ENCODE assay signal across 22 cellular contexts in genomic region chr4:141971854-141972253, GRCh38.
"Had no signal": no experiment of that assay in that cellular context is flagged by ENCODE, and none has a peak within 500 bp of the region (broad histone marks: within the 10 kb centered on the region; RNA-seq: fewer than 3 reads in every experiment).

No MANE protein-coding gene starts in this region.

- H3K36me3 Mint-ChIP-seq: activated naive CD4-positive, alpha-beta T cell treated with anti-CD3 and anti-CD28 coated beads, Interleukin-2, amount 50 U/mL, for 72 hours; stimulated activated effector memory CD8-positive, alpha-beta T cell treated with anti-CD3 and anti-CD28 coated beads, Interleukin-12 subunit alpha, Interleukin-12 subunit beta, amount 100 ng/mL, for 72 hours had no signal

- H3K27ac Mint-ChIP-seq: activated CD8-positive, alpha-beta T cell treated with anti-CD3 and anti-CD28 coated beads for 36 hours; activated naive CD4-positive, alpha-beta T cell treated with anti-CD3 and anti-CD28 coated beads, Interleukin-2, amount 50 U/mL, for 72 hours; activated T-helper 17 cell treated with anti-CD3 and anti-CD28 coated beads, Interleukin-2, amount 50 U/mL, for 72 hours; effector memory CD8-positive, alpha-beta T cell; stimulated activated effector memory CD8-positive, alpha-beta T cell treated with anti-CD3 and anti-CD28 coated beads, Interleukin-12 subunit alpha, Interleukin-12 subunit beta, amount 100 ng/mL, for 72 hours; stimulated activated naive CD8-positive, alpha-beta T cell treated with anti-CD3 and anti-CD28 coated beads, Interleukin-15, amount 100 ng/mL, for 72 hours; T-helper 17 cell had no signal

- ATAC-seq: activated CD8-positive, alpha-beta T cell treated with anti-CD3 and anti-CD28 coated beads for 36 hours; activated naive CD4-positive, alpha-beta T cell treated with anti-CD3 and anti-CD28 coated beads, Interleukin-2, amount 50 U/mL, for 72 hours; activated T-helper 17 cell treated with anti-CD3 and anti-CD28 coated beads, Interleukin-2, amount 50 U/mL, for 72 hours; effector memory CD8-positive, alpha-beta T cell; heart right ventricle; left colon; mucosa of descending colon; right lobe of liver; stimulated activated effector memory CD8-positive, alpha-beta T cell treated with anti-CD3 and anti-CD28 coated beads, Interleukin-12 subunit alpha, Interleukin-12 subunit beta, amount 100 ng/mL, for 72 hours; stimulated activated naive CD8-positive, alpha-beta T cell treated with anti-CD3 and anti-CD28 coated beads, Interleukin-15, amount 100 ng/mL, for 72 hours; T-helper 17 cell had no signal

- H3K4me1 Mint-ChIP-seq: activated T-helper 17 cell treated with anti-CD3 and anti-CD28 coated beads, Interleukin-2, amount 50 U/mL, for 72 hours; neural crest cell; stimulated activated effector memory CD8-positive, alpha-beta T cell treated with anti-CD3 and anti-CD28 coated beads, Interleukin-12 subunit alpha, Interleukin-12 subunit beta, amount 100 ng/mL, for 72 hours; stimulated activated naive CD8-positive, alpha-beta T cell treated with anti-CD3 and anti-CD28 coated beads, Interleukin-15, amount 100 ng/mL, for 72 hours; T-helper 17 cell had no signal

- H3K4me3 Mint-ChIP-seq: activated CD8-positive, alpha-beta T cell treated with anti-CD3 and anti-CD28 coated beads for 36 hours; activated T-helper 17 cell treated with anti-CD3 and anti-CD28 coated beads, Interleukin-2, amount 50 U/mL, for 72 hours; effector memory CD8-positive, alpha-beta T cell; neural crest cell; stimulated activated effector memory CD8-positive, alpha-beta T cell treated with anti-CD3 and anti-CD28 coated beads, Interleukin-12 subunit alpha, Interleukin-12 subunit beta, amount 100 ng/mL, for 72 hours; stimulated activated naive CD8-positive, alpha-beta T cell treated with anti-CD3 and anti-CD28 coated beads, Interleukin-15, amount 100 ng/mL, for 72 hours; T-helper 17 cell had no signal

- H3K27me3 Mint-ChIP-seq: activated CD8-positive, alpha-beta T cell treated with anti-CD3 and anti-CD28 coated beads for 36 hours; stimulated activated naive CD8-positive, alpha-beta T cell treated with anti-CD3 and anti-CD28 coated beads, Interleukin-15, amount 100 ng/mL, for 72 hours had no signal

- DNase-seq: activated CD4-positive, alpha-beta T cell treated with anti-CD3 and anti-CD28 coated beads for 48 hours; activated CD4-positive, CD25-positive, alpha-beta regulatory T cell; activated CD8-positive, alpha-beta T cell treated with anti-CD3 and anti-CD28 coated beads for 36 hours; activated T-cell treated with anti-CD3 and anti-CD28 coated beads, Interleukin-2, amount 50 U/mL, for 1 hour; brain microvascular endothelial cell; central memory CD4-positive, alpha-beta T cell; dorsolateral prefrontal cortex; effector memory CD8-positive, alpha-beta T cell; heart right ventricle; left colon; mesendoderm; mucosa of descending colon; occipital lobe; right lobe of liver; stimulated activated CD4-positive, alpha-beta T cell treated with anti-CD3 and anti-CD28 coated beads, Interleukin-2, amount 100 ng/mL, for 24 hours; stimulated activated naive CD8-positive, alpha-beta T cell treated with anti-CD3 and anti-CD28 coated beads, Interleukin-15, amount 100 ng/mL, for 72 hours; T-helper 17 cell; tibial artery had no signal
